Comparison of ENCODE assay signal across 12 cellular contexts in genomic region chr6:28537509-28538140, GRCh38. TPM values are rescaled to one million over a fixed set of nuclear protein-coding genes. Genes with fewer than 3 reads are reported as not detected.
DNase-seq lines count a peak whose midpoint lies in the region; ATAC-seq, FAIRE-seq and TF ChIP-seq lines count a peak whose summit lies in the region.
"Had no signal": no experiment of that assay in that cellular context is flagged by ENCODE, and none has a peak within 500 bp of the region (broad histone marks: within the 10 kb centered on the region; RNA-seq: fewer than 3 reads in every experiment).

No MANE protein-coding gene starts in this region.

- peaks cover 11 to 24% (median 17%) of the 10 kb centered on the region in 4 donors for H3K4me1 Mint-ChIP-seq in naive thymus-derived CD8-positive, alpha-beta T cell
- peaks cover 16% of the 10 kb centered on the region for H3K4me1 Mint-ChIP-seq in activated T-helper 2 cell treated with anti-CD3 and anti-CD28 coated beads, Interferon-gamma antibody, Interleukin-2, Interleukin-4, amounts not matched to agents 10 μg/mL and 5 μg/mL and 100 μg/mL, durations not matched to agents 14 hours and 24 hours and 36 hours (ENCODE audit: low read depth)

- peak overlapping the region; percentile 15 for H3K4me2 ChIP-seq in mammary epithelial cell (ENCODE audit: insufficient read depth, low read depth, low read length)

- H3K9me3 ChIP-seq in mammary epithelial cell (replicated peaks; ENCODE audit: insufficient read depth, low read length) = no peaks in the 10 kb centered on the region
- no peaks in the 10 kb centered on the region for H3K9me3 ChIP-seq in transverse colon
- peaks cover 0 to 2% of the 10 kb centered on the region in 2 donors for H3K9me3 ChIP-seq in kidney (ENCODE audit: control insufficient read depth in 1 of 2, low read length in 2 of 2)

- no peak for TF ChIP-seq CTCF in mammary epithelial cell (conservative IDR thresholded peaks at IDR 0.05 in 1 of 2, IDR thresholded peaks at IDR 0.05 in 1 of 2; ENCODE audit: extremely low read depth in 1 of 2, insufficient read depth in 1 of 2, low read depth in 1 of 2, low read length in 2 of 2)
- TF ChIP-seq CTCF in transverse colon (IDR thresholded peaks at IDR 0.05) = no peak
- no peak for TF ChIP-seq CTCF in kidney (IDR thresholded peaks at IDR 0.05; ENCODE audit: borderline replicate concordance, extremely low read depth, insufficient read depth)
- no peak for TF ChIP-seq CTCF in GM10266 (IDR thresholded peaks at IDR 0.05; ENCODE audit: control insufficient read depth, insufficient read depth, low read depth, missing control alignments)

- CTCF ChIA-PET in mammary epithelial cell (lab: Charles Lee; ENCODE audit: low non-redundant PET) = interaction anchor here (0.5 kb wide), 1 partner anchor 441 kb away, joined by 3 read pairs; no protein-coding TSS in a partner anchor

- H2AFZ ChIP-seq in mammary epithelial cell (ENCODE audit: low read depth, low read length) = no peak overlapping the region
- H2AFZ ChIP-seq: parathyroid adenoma had no signal

- TF ChIP-seq EP300 in transverse colon (IDR thresholded peaks at IDR 0.05; ENCODE audit: low read depth) = no peak

- no peaks in the 10 kb centered on the region for H3K79me2 ChIP-seq in mammary epithelial cell (ENCODE audit: insufficient read depth, low read length)
- H3K79me2 ChIP-seq: parathyroid adenoma had no signal

- TSS peak; percentile 100 for BruUV-seq in mammary epithelial cell (replicated peaks; lab: Mats Ljungman, UMichigan)

- FAIRE-seq in kidney (lab: Jason Lieb, UNC) = no peak

- H3K27ac Mint-ChIP-seq in naive thymus-derived CD8-positive, alpha-beta T cell = peak overlapping the region in 5 of 10 donors; percentile 25 to 97 (median 56)
- no peak overlapping the region for H3K27ac Mint-ChIP-seq in activated T-helper 2 cell treated with anti-CD3 and anti-CD28 coated beads, Interferon-gamma antibody, Interleukin-2, Interleukin-4, amounts not matched to agents 10 μg/mL and 5 μg/mL and 100 μg/mL, durations not matched to agents 14 hours and 24 hours and 36 hours

- H3K36me3 ChIP-seq in mammary epithelial cell (ENCODE audit: insufficient read depth, low read length) = no peaks in the 10 kb centered on the region
- H3K36me3 ChIP-seq in transverse colon = no peaks in the 10 kb centered on the region
- H3K36me3 ChIP-seq in kidney (ENCODE audit: control insufficient read depth in 1 of 2, insufficient read depth in 2 of 2, low read length in 2 of 2) = no peaks in the 10 kb centered on the region
- H3K36me3 ChIP-seq: tibial nerve had no signal

- H4K20me1 ChIP-seq in mammary epithelial cell (ENCODE audit: insufficient read depth, low read length) = no peaks in the 10 kb centered on the region

- intact Hi-C loops in mammary epithelial cell (cut with micrococcal nuclease) = no loop called here
- intact Hi-C loops in transverse colon (cut with DNase I; ENCODE audit: low total_unique reads) = no loop called here
- intact Hi-C loops in kidney (cut with DNase I) = no loop called here
- intact Hi-C loops in activated T-helper 2 cell treated with anti-CD3 and anti-CD28 coated beads, Interferon-gamma antibody, Interleukin-2, Interleukin-4, amounts not matched to agents 10 μg/mL and 5 μg/mL and 100 μg/mL, durations not matched to agents 14 hours and 24 hours and 36 hours (cut with micrococcal nuclease) = no loop called here

- H3K27ac ChIP-seq in mammary epithelial cell (ENCODE audit: insufficient read depth, low read depth, low read length) (no peak overlapping the region), transverse colon (no peak overlapping the region), kidney (ENCODE audit: low read depth in 2 of 2, low read length in 2 of 2) (no peak overlapping the region)
- H3K27ac ChIP-seq: parathyroid adenoma, tibial nerve had no signal

- in situ Hi-C loops in mammary epithelial cell (cut with MboI; ENCODE audit: low sequenced_read_pairs in 2 of 2) (no loop called here), transverse colon (cut with MboI; ENCODE audit: low pct_ligation_motif_present in 1 of 4, low pct_unique_long_range_greater_than_20kb in 1 of 4, low sequenced_read_pairs in 3 of 4) (no loop called here)

- peaks cover 1 to 61% (median 16%) of the 10 kb centered on the region in 5 donors for H3K27me3 Mint-ChIP-seq in naive thymus-derived CD8-positive, alpha-beta T cell
- H3K27me3 Mint-ChIP-seq in activated T-helper 2 cell treated with anti-CD3 and anti-CD28 coated beads, Interferon-gamma antibody, Interleukin-2, Interleukin-4, amounts not matched to agents 10 μg/mL and 5 μg/mL and 100 μg/mL, durations not matched to agents 14 hours and 24 hours and 36 hours (ENCODE audit: low read depth) = peaks cover 76% of the 10 kb centered on the region

- POLR2A ChIA-PET in naive thymus-derived CD8-positive, alpha-beta T cell (lab: Charles Lee) = interaction anchor here (0.6 kb wide), 1 partner anchor 205 kb away, joined by 4 read pairs; no protein-coding TSS in a partner anchor

- H3K4me3 Mint-ChIP-seq in naive thymus-derived CD8-positive, alpha-beta T cell = peak overlapping the region; percentile 26 to 82 (median 74)
- H3K4me3 Mint-ChIP-seq in activated T-helper 2 cell treated with anti-CD3 and anti-CD28 coated beads, Interferon-gamma antibody, Interleukin-2, Interleukin-4, amounts not matched to agents 10 μg/mL and 5 μg/mL and 100 μg/mL, durations not matched to agents 14 hours and 24 hours and 36 hours (ENCODE audit: low read depth) = no peak overlapping the region

- H3K27me3 ChIP-seq in mammary epithelial cell (ENCODE audit: insufficient read depth, low read length) = no peaks in the 10 kb centered on the region
- peaks cover 68% of the 10 kb centered on the region for H3K27me3 ChIP-seq in transverse colon

- H3K9me3 Mint-ChIP-seq in naive thymus-derived CD8-positive, alpha-beta T cell = peaks cover 0 to 25% (median 15%) of the 10 kb centered on the region in 9 donors
- H3K9me3 Mint-ChIP-seq in activated T-helper 2 cell treated with anti-CD3 and anti-CD28 coated beads, Interferon-gamma antibody, Interleukin-2, Interleukin-4, amounts not matched to agents 10 μg/mL and 5 μg/mL and 100 μg/mL, durations not matched to agents 14 hours and 24 hours and 36 hours = peaks cover 13% of the 10 kb centered on the region

- H3K4me1 ChIP-seq in mammary epithelial cell (ENCODE audit: insufficient read depth, low read length) (peaks cover 6% of the 10 kb centered on the region), transverse colon (peaks cover 0 to 5% (median 0%) of the 10 kb centered on the region in 4 donors), kidney (ENCODE audit: control insufficient read depth in 1 of 2, insufficient read depth in 1 of 2, low read depth in 1 of 2, low read length in 2 of 2) (no peaks in the 10 kb centered on the region)
- H3K4me1 ChIP-seq: parathyroid adenoma had no signal

- dilution Hi-C loops in mammary epithelial cell (cut with HindIII; ENCODE audit: low sequenced_read_pairs) = no loop called here

- no peak for TF ChIP-seq POLR2A in transverse colon (IDR thresholded peaks at IDR 0.05)

- peaks cover 0 to 13% (median 0%) of the 10 kb centered on the region in 3 donors for H3K36me3 Mint-ChIP-seq in naive thymus-derived CD8-positive, alpha-beta T cell
- H3K36me3 Mint-ChIP-seq in activated T-helper 2 cell treated with anti-CD3 and anti-CD28 coated beads, Interferon-gamma antibody, Interleukin-2, Interleukin-4, amounts not matched to agents 10 μg/mL and 5 μg/mL and 100 μg/mL, durations not matched to agents 14 hours and 24 hours and 36 hours (ENCODE audit: low read depth) = no peaks in the 10 kb centered on the region

- DNase-seq in NCI-H2227 (lab: John Stamatoyannopoulos, UW; ENCODE audit: unreplicated experiment) (peak; percentile 81), mammary epithelial cell (peak; percentile 75), transverse colon (no peak), kidney (no peak), GM10266 (ENCODE audit: extremely low spot score) (no peak)
- DNase-seq in naive thymus-derived CD8-positive, alpha-beta T cell = peak in 8 of 10 donors; percentile 17 to 73 (median 50)
- no peak for DNase-seq in activated T-helper 2 cell treated with anti-CD3 and anti-CD28 coated beads, Interferon-gamma antibody, Interleukin-2, Interleukin-4, amounts not matched to agents 10 μg/mL and 5 μg/mL and 100 μg/mL, durations not matched to agents 14 hours and 24 hours and 36 hours (ENCODE audit: low spot score)

- H3K4me3 ChIP-seq in GM08714 (ENCODE audit: low read length) = peak overlapping the region; percentile 26; the same call in 1 of the 2 replicates
- no peak overlapping the region for H3K4me3 ChIP-seq in mammary epithelial cell (replicated peaks in 1 of 3; ENCODE audit: insufficient read depth in 1 of 3, low read depth in 2 of 3, low read length in 3 of 3)
- no peak overlapping the region for H3K4me3 ChIP-seq in transverse colon
- no peak overlapping the region for H3K4me3 ChIP-seq in kidney (ENCODE audit: low read length in 2 of 2)

- no peak overlapping the region for H3K9ac ChIP-seq in mammary epithelial cell (ENCODE audit: insufficient read depth, low read length)
- H3K9ac ChIP-seq in kidney (ENCODE audit: low read length in 2 of 2) = no peak overlapping the region
- H3K9ac ChIP-seq: parathyroid adenoma had no signal

- 36% methylated on average over 13 of the region's 22 CpGs for WGBS in mammary epithelial cell (ENCODE audit: low coverage, missing lambda C conversion rate)
- WGBS in transverse colon (ENCODE audit: low coverage in 1 of 2), 2 donors = 31 to 57% methylated on average over 8 to 22 of the region's 22 CpGs

- ATAC-seq in naive thymus-derived CD8-positive, alpha-beta T cell = peak; percentile 53 to 87

RNA-seq across cellular contexts. Expression of gene GPX5, which starts 11.9 kb away (rescaled TPM):
- not detected for total RNA-seq in mammary epithelial cell
- not detected for polyA plus RNA-seq in mammary epithelial cell
- not detected for polyA minus RNA-seq in mammary epithelial cell
- not detected for total RNA-seq in naive thymus-derived CD8-positive, alpha-beta T cell
- polyA plus RNA-seq in naive thymus-derived CD8-positive, alpha-beta T cell = not detected
- not detected for total RNA-seq in transverse colon
- total RNA-seq in kidney = not detected
- polyA plus RNA-seq in kidney (ENCODE audit: insufficient read depth, low read depth, low replicate concordance) = not detected
- not detected in 2 replicates for total RNA-seq in activated T-helper 2 cell treated with anti-CD3 and anti-CD28 coated beads, Interferon-gamma antibody, Interleukin-2, Interleukin-4, amounts not matched to agents 10 μg/mL and 5 μg/mL and 100 μg/mL, durations not matched to agents 14 hours and 24 hours and 36 hours
- total RNA-seq: dermis microvascular lymphatic vessel endothelial cell; T-helper 1 cell treated with Interleukin-12 subunit alpha and Interleukin-12 subunit beta and Interleukin-4 antibody, amounts not matched to agents 30 ng/mL and 1 ng/mL, for 36 hours; tibial nerve had no signal

RNA-seq across cellular contexts. Expression of gene GPX6, which starts 22.0 kb away (rescaled TPM):
- not detected for total RNA-seq in mammary epithelial cell
- polyA plus RNA-seq in mammary epithelial cell = not detected
- polyA minus RNA-seq in mammary epithelial cell = not detected
- not detected for total RNA-seq in naive thymus-derived CD8-positive, alpha-beta T cell
- not detected for polyA plus RNA-seq in naive thymus-derived CD8-positive, alpha-beta T cell
- total RNA-seq in transverse colon = not detected
- total RNA-seq in kidney = not detected
- not detected for polyA plus RNA-seq in kidney (ENCODE audit: insufficient read depth, low read depth, low replicate concordance)
- total RNA-seq in activated T-helper 2 cell treated with anti-CD3 and anti-CD28 coated beads, Interferon-gamma antibody, Interleukin-2, Interleukin-4, amounts not matched to agents 10 μg/mL and 5 μg/mL and 100 μg/mL, durations not matched to agents 14 hours and 24 hours and 36 hours = not detected in 2 replicates
- total RNA-seq: dermis microvascular lymphatic vessel endothelial cell; T-helper 1 cell treated with Interleukin-12 subunit alpha and Interleukin-12 subunit beta and Interleukin-4 antibody, amounts not matched to agents 30 ng/mL and 1 ng/mL, for 36 hours; tibial nerve had no signal

Comparison
In these comparisons a context has a peak if more than half of its experiments do, and no peak if none do; other contexts are left out.
1. DNase-seq: peak in NCI-H2227 (single experiment), mammary epithelial cell (single experiment) and naive thymus-derived CD8-positive, alpha-beta T cell (8 of 10); none in transverse colon (single experiment), kidney (single experiment), GM10266 (single experiment) and activated T-helper 2 cell treated with anti-CD3 and anti-CD28 coated beads, Interferon-gamma antibody, Interleukin-2, Interleukin-4, amounts not matched to agents 10 μg/mL and 5 μg/mL and 100 μg/mL, durations not matched to agents 14 hours and 24 hours and 36 hours (single experiment).